ENCODE assay signal across 23 cellular contexts in the genomic region with DNA sequence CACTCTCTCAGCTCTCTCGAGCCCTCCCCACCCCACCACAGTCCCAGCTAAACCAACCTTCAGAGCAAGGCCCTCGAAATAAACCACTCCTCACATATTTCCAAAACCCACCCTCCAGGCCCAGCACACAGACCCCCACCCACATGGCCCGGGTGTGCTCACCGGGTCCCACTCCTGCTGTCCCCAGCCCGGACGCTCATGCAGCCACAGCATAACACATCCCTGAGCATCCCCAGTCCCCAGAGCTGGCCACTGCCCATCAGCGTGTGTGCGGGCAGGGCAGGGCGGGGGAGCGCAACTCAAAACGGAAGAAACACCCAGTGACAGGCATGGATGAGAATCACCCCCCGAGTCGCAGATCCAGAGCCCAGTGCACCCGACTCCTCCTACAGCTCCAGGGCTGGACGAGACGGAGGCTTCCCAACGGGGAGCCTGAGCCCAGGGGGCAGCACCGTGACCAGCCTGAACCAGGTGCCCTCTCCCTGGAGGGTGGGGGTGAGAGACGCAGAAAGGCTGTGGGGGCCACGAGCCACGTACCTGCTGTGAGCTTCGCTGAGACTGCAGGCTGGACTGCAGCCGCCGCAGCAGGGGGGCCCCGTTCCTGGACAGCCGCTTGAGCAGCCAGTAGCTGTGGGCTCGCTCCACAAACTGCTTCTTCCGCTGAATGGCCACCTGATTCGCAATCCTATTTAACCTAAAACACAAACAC. TPM values are rescaled to one million over a fixed set of nuclear protein-coding genes. Genes with fewer than 3 reads are reported as not detected.
DNase-seq lines count a peak whose midpoint lies in the region; ATAC-seq, FAIRE-seq and TF ChIP-seq lines count a peak whose summit lies in the region.
"Had no signal": no experiment of that assay in that cellular context is flagged by ENCODE, and none has a peak within 500 bp of the region (broad histone marks: within the 10 kb centered on the region; RNA-seq: fewer than 3 reads in every experiment).

No MANE protein-coding gene starts in this region.

- H2BK12ac ChIP-seq in trophoblast cell (ENCODE audit: low read length) = no peak overlapping the region

- BruUV-seq in K562 (replicated peaks; lab: Mats Ljungman, UMichigan) = no TSS peak

- no peak for TF ChIP-seq CTCF in K562 (IDR thresholded peaks at IDR 0.05 in 2 of 3, conservative IDR thresholded peaks at IDR 0.05 in 1 of 3; ENCODE audit: insufficient read depth in 2 of 3, low read depth in 1 of 3, low read length in 3 of 3)

- no peaks in the 10 kb centered on the region for H3K9me3 Mint-ChIP-seq in activated T-cell treated with anti-CD3 and anti-CD28 coated beads, Interleukin-2, amount 50 U/mL, for 72 hours
- H3K9me3 Mint-ChIP-seq in CD4-positive, alpha-beta memory T cell = peaks cover 0 to 1% (median 0%) of the 10 kb centered on the region in 8 donors
- H3K9me3 Mint-ChIP-seq: CD14-positive monocyte had no signal

- no peak overlapping the region for H4K8ac ChIP-seq in trophoblast cell (ENCODE audit: low read depth, low read length)

- H3K4me3 ChIP-seq in CD4-positive, alpha-beta memory T cell (ENCODE audit: low read length in 2 of 2) = no peak overlapping the region
- H3K4me3 ChIP-seq in K562 = no peak overlapping the region
- no peak overlapping the region for H3K4me3 ChIP-seq in trophoblast cell (ENCODE audit: low read depth, low read length)
- H3K4me3 ChIP-seq: ascending aorta had no signal

- TF ChIP-seq RAD21 in K562 (CRISPR knock-in tag; conservative IDR thresholded peaks at IDR 0.05 in 1 of 2, IDR thresholded peaks at IDR 0.05 in 1 of 2) = no peak

- WGBS in K562 (ENCODE audit: insufficient coverage, low coverage, missing lambda C conversion rate) = 91% methylated on average over 13 of the region's 29 CpGs
- WGBS in trophoblast cell (ENCODE audit: extremely low coverage, insufficient coverage, insufficient read length) = no CpG with 5 or more reads among the region's 29 CpGs

- H3K79me2 ChIP-seq in K562 (ENCODE audit: control insufficient read depth, insufficient read depth, low read length) (peaks cover 75% of the 10 kb centered on the region), trophoblast cell (ENCODE audit: control insufficient read depth, insufficient read depth, low read length, poor library complexity) (peaks cover 26% of the 10 kb centered on the region)

- H3K9me3 ChIP-seq in CD4-positive, alpha-beta memory T cell (ENCODE audit: control insufficient read depth in 1 of 2, low read length in 2 of 2) = no peaks in the 10 kb centered on the region
- H3K9me3 ChIP-seq in K562 (replicated peaks; ENCODE audit: control insufficient read depth, insufficient read depth, low read depth, low read length) (no peaks in the 10 kb centered on the region), trophoblast cell (ENCODE audit: insufficient read depth, low read depth, low read length) (peaks cover 2% of the 10 kb centered on the region)
- H3K9me3 ChIP-seq: ascending aorta had no signal

- no peak overlapping the region for H3K27ac ChIP-seq in CD4-positive, alpha-beta memory T cell (ENCODE audit: low read depth, low read length)
- H3K27ac ChIP-seq in K562 (ENCODE audit: extremely low read depth, low read depth, low read length) (no peak overlapping the region), trophoblast cell (ENCODE audit: low read depth, low read length) (no peak overlapping the region)
- H3K27ac ChIP-seq: ascending aorta, VCaP had no signal

- intact Hi-C loops in CD4-positive, alpha-beta memory T cell (cut with micrococcal nuclease) = no loop called here
- intact Hi-C loops in K562 (cut with micrococcal nuclease) = no loop called here

- no peak overlapping the region for H2BK5ac ChIP-seq in trophoblast cell (ENCODE audit: low read depth, low read length, poor library complexity)

- H3K27me3 ChIP-seq in CD4-positive, alpha-beta memory T cell (ENCODE audit: insufficient read depth, low read length) = no peaks in the 10 kb centered on the region
- H3K27me3 ChIP-seq in K562 (ENCODE audit: control insufficient read depth in 2 of 2, insufficient read depth in 2 of 2, low read length in 2 of 2) = no peaks in the 10 kb centered on the region
- no peaks in the 10 kb centered on the region for H3K27me3 ChIP-seq in trophoblast cell (ENCODE audit: insufficient read depth, low read length)
- H3K27me3 ChIP-seq: ascending aorta had no signal

- no peaks in the 10 kb centered on the region; the same call in 1 of the 2 replicates for H4K20me1 ChIP-seq in K562 (replicated peaks; ENCODE audit: control insufficient read depth, insufficient read depth, low read length)

- H3K4me1 Mint-ChIP-seq in activated T-cell treated with anti-CD3 and anti-CD28 coated beads, Interleukin-2, amount 50 U/mL, for 72 hours (ENCODE audit: low read depth) = peaks cover 37% of the 10 kb centered on the region
- H3K4me1 Mint-ChIP-seq in CD4-positive, alpha-beta memory T cell = peaks cover 41 to 84% (median 50%) of the 10 kb centered on the region in 4 donors

- H3K4ac ChIP-seq in trophoblast cell (ENCODE audit: low read depth, low read length) = peak overlapping the region; percentile 50

- no peak for TF ChIP-seq EP300 in K562 (IDR thresholded peaks at IDR 0.05; ENCODE audit: low read length)

- H3K36me3 ChIP-seq in CD4-positive, alpha-beta memory T cell (ENCODE audit: insufficient read depth, low read length) = peaks cover 31% of the 10 kb centered on the region
- H3K36me3 ChIP-seq in K562 (ENCODE audit: control insufficient read depth, insufficient read depth, low read length) (peaks cover 27% of the 10 kb centered on the region), trophoblast cell (ENCODE audit: control insufficient read depth in 1 of 2, insufficient read depth in 2 of 2, low read length in 2 of 2) (peaks cover 55% of the 10 kb centered on the region in 2 experiments)

- ATAC-seq in activated T-cell treated with anti-CD3 and anti-CD28 coated beads, Interleukin-2, amount 50 U/mL, for 72 hours (replicated peaks in 1 of 2) = no peak
- no peak for ATAC-seq in K562
- ATAC-seq: sciatic nerve had no signal

- in situ Hi-C loops in K562 (cut with MboI) = no loop called here

- H2AK5ac ChIP-seq in trophoblast cell (ENCODE audit: low read length) = no peak overlapping the region

- no peak for TF ChIP-seq POLR2A in K562 (conservative IDR thresholded peaks at IDR 0.05)
- TF ChIP-seq POLR2A in H54 (IDR thresholded peaks at IDR 0.05; ENCODE audit: low read depth, low read length) = no peak

- no peaks in the 10 kb centered on the region for H3K27me3 Mint-ChIP-seq in activated T-cell treated with anti-CD3 and anti-CD28 coated beads, Interleukin-2, amount 50 U/mL, for 72 hours (ENCODE audit: low read depth)
- no peaks in the 10 kb centered on the region for H3K27me3 Mint-ChIP-seq in CD4-positive, alpha-beta memory T cell
- H3K27me3 Mint-ChIP-seq: type B pancreatic cell had no signal

- H3K36me3 Mint-ChIP-seq in activated T-cell treated with anti-CD3 and anti-CD28 coated beads, Interleukin-2, amount 50 U/mL, for 72 hours (ENCODE audit: insufficient read depth in 2 of 2) = peaks cover 10 to 19% of the 10 kb centered on the region in 2 donors
- H3K36me3 Mint-ChIP-seq in CD4-positive, alpha-beta memory T cell = peaks cover 14 to 61% of the 10 kb centered on the region in 2 donors

- POLR2A ChIA-PET in CD4-positive, alpha-beta memory T cell (lab: Charles Lee; ENCODE audit: partially characterized antibody) = no interaction called here
- POLR2A ChIA-PET in K562 (lab: Yijun Ruan, JAX) = interaction anchor here (0.6 kb wide), 2 partner anchors 27 to 389 kb away, joined by 3 read pairs; no protein-coding TSS in a partner anchor

- H3K27ac Mint-ChIP-seq in activated T-cell treated with anti-CD3 and anti-CD28 coated beads, Interleukin-2, amount 50 U/mL, for 72 hours = peak overlapping the region; percentile 60
- peak overlapping the region in 4 of 7 donors; percentile 46 to 85 (median 72) for H3K27ac Mint-ChIP-seq in CD4-positive, alpha-beta memory T cell
- H3K27ac Mint-ChIP-seq: type B pancreatic cell had no signal

- DNase-seq in activated T-cell treated with anti-CD3 and anti-CD28 coated beads, Interleukin-2, amount 50 U/mL, for 72 hours = no peak
- DNase-seq in activated T-cell treated with anti-CD3 and anti-CD28 coated beads for 4 hours = no peak
- DNase-seq in CD4-positive, alpha-beta memory T cell = no peak
- no peak for DNase-seq in K562 (ENCODE audit: extremely low read depth in 1 of 4, low spot score in 3 of 4)
- no peak for DNase-seq in trophoblast cell
- DNase-seq in NCI-H82 (lab: John Stamatoyannopoulos, UW) = no peak
- no peak for DNase-seq in H54 (ENCODE audit: insufficient read length, low spot score)
- no peak for DNase-seq in SKM-1 treated with dmso at 0.1 percent for 144 hours (lab: John Stamatoyannopoulos, UW; ENCODE audit: unreplicated experiment)
- DNase-seq: central memory CD4-positive, alpha-beta T cell; dermis blood vessel endothelial cell; EL; Kasumi-1; midbrain; NCI-H1694 treated with DMSO at 0.1 percent for 48 hours; NCI-H69; RPMI8226 had no signal

- H4K12ac ChIP-seq in trophoblast cell (ENCODE audit: low read depth, low read length) = no peak overlapping the region

- H3K18ac ChIP-seq in trophoblast cell (ENCODE audit: low read length) = no peak overlapping the region

- no peak overlapping the region for H3K14ac ChIP-seq in trophoblast cell (ENCODE audit: low read length)

- H3K9me1 ChIP-seq in K562 (ENCODE audit: control insufficient read depth, insufficient read depth, low read length) = no peaks in the 10 kb centered on the region

- H4K91ac ChIP-seq in trophoblast cell (ENCODE audit: low read depth, low read length) = no peak overlapping the region

- H3K79me1 ChIP-seq in trophoblast cell (ENCODE audit: low read length) = no peaks in the 10 kb centered on the region

- H3K23ac ChIP-seq in trophoblast cell (ENCODE audit: low read length) = no peak overlapping the region

- CTCF ChIA-PET in CD4-positive, alpha-beta memory T cell (lab: Charles Lee; ENCODE audit: partially characterized antibody) = no interaction called here
- CTCF ChIA-PET in K562 (lab: Yijun Ruan, JAX; ENCODE audit: low intra/inter-chr PET ratio) = no interaction called here

- FAIRE-seq in K562 (lab: Jason Lieb, UNC) = no peak
- FAIRE-seq in H54 (lab: Jason Lieb, UNC) = no peak
- FAIRE-seq: GM12892, keratinocyte had no signal

- no peak overlapping the region for H2AFZ ChIP-seq in K562 (ENCODE audit: low read depth, low read length)
- H2AFZ ChIP-seq in trophoblast cell (ENCODE audit: insufficient read depth, low read length, poor library complexity) = no peak overlapping the region

- H2BK120ac ChIP-seq in trophoblast cell (ENCODE audit: insufficient read depth, low read length, poor library complexity) = no peak overlapping the region

- H3K4me1 ChIP-seq in CD4-positive, alpha-beta memory T cell (ENCODE audit: insufficient read depth, low read length) = peaks cover 59% of the 10 kb centered on the region
- peaks cover 25 to 48% of the 10 kb centered on the region in 2 experiments for H3K4me1 ChIP-seq in K562 (replicated peaks in 1 of 2; ENCODE audit: control insufficient read depth in 2 of 2, insufficient read depth in 2 of 2, low read length in 2 of 2)
- no peaks in the 10 kb centered on the region for H3K4me1 ChIP-seq in trophoblast cell (ENCODE audit: control insufficient read depth in 1 of 2, insufficient read depth in 2 of 2, low read length in 2 of 2)
- H3K4me1 ChIP-seq: ascending aorta had no signal

- H3K4me2 ChIP-seq in K562 (ENCODE audit: insufficient read depth, low read length) = no peak overlapping the region
- H3K4me2 ChIP-seq in trophoblast cell (ENCODE audit: low read length) = no peak overlapping the region

- no peak overlapping the region for H3K9ac ChIP-seq in K562 (ENCODE audit: insufficient read depth in 1 of 2, low read depth in 2 of 2, low read length in 2 of 2)
- H3K9ac ChIP-seq in trophoblast cell (ENCODE audit: low read length) = no peak overlapping the region

- no peak overlapping the region for H3K4me3 Mint-ChIP-seq in activated T-cell treated with anti-CD3 and anti-CD28 coated beads, Interleukin-2, amount 50 U/mL, for 72 hours
- peak overlapping the region in 1 of 8 donors; percentile 43 for H3K4me3 Mint-ChIP-seq in CD4-positive, alpha-beta memory T cell
- H3K4me3 Mint-ChIP-seq: CD14-positive monocyte, type B pancreatic cell had no signal

RNA-seq across cellular contexts. Expression of gene BRD1, which starts 23.9 kb away (rescaled TPM):
- total RNA-seq in activated T-cell treated with anti-CD3 and anti-CD28 coated beads, Interleukin-2, amount 50 U/mL, for 72 hours = 10 to 100 TPM; 42.3 to 43.4 TPM
- total RNA-seq in CD4-positive, alpha-beta memory T cell = 10 to 100 TPM; 84.0 to 88.1 TPM
- polyA plus RNA-seq in CD4-positive, alpha-beta memory T cell = 1 to 10 TPM in 1 of 2 donors, under 1 TPM in 1; 0.94 to 5.1 TPM
- 34.4 and 58.3 TPM in 2 replicates for total RNA-seq in K562 (2011; cell fraction: chromatin; rRNA removed; ENCODE audit: low replicate concordance)
- 28.7 and 34.9 TPM in 2 replicates for total RNA-seq in K562 (2011; cell fraction: nucleolus; rRNA removed)
- 20.9 and 28.2 TPM in 2 replicates for total RNA-seq in K562 (2011; cell fraction: nucleoplasm; rRNA removed)
- 10.4 and 12.2 TPM in 2 replicates for total RNA-seq in K562 (2014; rRNA removed)
- total RNA-seq in K562 (2014; rRNA removed; fragmentation: Illumina TruSeq; extraction: Trizol) = 5.3 and 7.4 TPM in 2 replicates
- total RNA-seq in K562 (2015; rRNA removed; fragmentation: Illumina TruSeq; extraction: Trizol) = 7.2 and 7.5 TPM in 2 replicates
- 14.1 and 17.6 TPM in 2 replicates for total RNA-seq in K562 (2021)
- polyA plus RNA-seq in K562 (2011; rRNA removed) = 2.4 and 2.5 TPM in 2 replicates
- 1.9 and 2.0 TPM in 2 replicates for polyA plus RNA-seq in K562 (2011; cell fraction: cytosol; rRNA removed)
- 11.7 and 17.8 TPM in 2 replicates for polyA plus RNA-seq in K562 (2011; cell fraction: nucleus; rRNA removed)
- polyA plus RNA-seq in K562 (2012) = 8.5 and 10.4 TPM in 2 replicates
- 5.5 and 8.7 TPM in 2 replicates for polyA plus RNA-seq in K562 (2014; fragmentation: Illumina TruSeq; extraction: Trizol)
- polyA plus RNA-seq in K562 (2014; fragmentation: Nextera tagmentation; extraction: Ambion mirVana) = under 1 TPM; 0.42 to 0.63 TPM
- 8.4 and 9.9 TPM in 2 replicates for polyA plus RNA-seq in K562 (2014; rRNA removed)
- 3.2 and 4.2 TPM in 2 replicates for polyA minus RNA-seq in K562 (2011; rRNA and poly(A)+ RNA removed)
- 5.6 and 8.6 TPM in 2 replicates for polyA minus RNA-seq in K562 (2011; cell fraction: cytosol; rRNA and poly(A)+ RNA removed)
- 10.8 and 11.2 TPM in 2 replicates for polyA minus RNA-seq in K562 (2011; cell fraction: nucleus; rRNA and poly(A)+ RNA removed)
- 18.7 and 19.7 TPM in 2 replicates for polyA plus RNA-seq in trophoblast cell (2013)

RNA-seq across cellular contexts. Expression of gene ZBED4, which starts 49.8 kb away (rescaled TPM):
- 10 to 100 TPM; 22.3 to 23.6 TPM for total RNA-seq in activated T-cell treated with anti-CD3 and anti-CD28 coated beads, Interleukin-2, amount 50 U/mL, for 72 hours
- 10 to 100 TPM; 17.7 to 18.6 TPM for total RNA-seq in CD4-positive, alpha-beta memory T cell
- 10 to 100 TPM in 1 of 2 donors, 1 to 10 TPM in 1; 6.7 to 10.0 TPM for polyA plus RNA-seq in CD4-positive, alpha-beta memory T cell
- total RNA-seq in K562 (2011; cell fraction: chromatin; rRNA removed; ENCODE audit: low replicate concordance) = 25.1 and 25.4 TPM in 2 replicates
- 15.5 and 19.3 TPM in 2 replicates for total RNA-seq in K562 (2011; cell fraction: nucleolus; rRNA removed)
- 18.1 and 18.4 TPM in 2 replicates for total RNA-seq in K562 (2011; cell fraction: nucleoplasm; rRNA removed)
- total RNA-seq in K562 (2014; rRNA removed) (8.1 and 11.0 TPM in 2 replicates), K562 (2014; rRNA removed; fragmentation: Illumina TruSeq; extraction: Trizol) (6.3 and 6.9 TPM in 2 replicates), K562 (2015; rRNA removed; fragmentation: Illumina TruSeq; extraction: Trizol) (7.3 and 7.4 TPM in 2 replicates), K562 (2021) (16.0 and 16.8 TPM in 2 replicates)
- polyA plus RNA-seq in K562 (2011; rRNA removed) (3.8 and 4.5 TPM in 2 replicates), K562 (2014; fragmentation: Illumina TruSeq; extraction: Trizol) (12.2 and 13.2 TPM in 2 replicates), K562 (2014; fragmentation: Nextera tagmentation; extraction: Ambion mirVana) (1 to 10 TPM; 1.5 to 1.6 TPM), K562 (2014; rRNA removed) (7.6 and 7.8 TPM in 2 replicates)
- polyA plus RNA-seq in K562 (2011; cell fraction: cytosol; rRNA removed) = 4.1 and 4.8 TPM in 2 replicates
- 6.6 and 7.8 TPM in 2 replicates for polyA plus RNA-seq in K562 (2011; cell fraction: nucleus; rRNA removed)
- polyA plus RNA-seq in K562 (2012) = 9.9 and 10.0 TPM in 2 replicates
- polyA minus RNA-seq in K562 (2011; rRNA and poly(A)+ RNA removed) = 5.3 and 6.0 TPM in 2 replicates
- polyA minus RNA-seq in K562 (2011; cell fraction: cytosol; rRNA and poly(A)+ RNA removed) = 10.0 and 11.0 TPM in 2 replicates
- 3.5 and 5.0 TPM in 2 replicates for polyA minus RNA-seq in K562 (2011; cell fraction: nucleus; rRNA and poly(A)+ RNA removed)
- 16.0 and 16.8 TPM in 2 replicates for polyA plus RNA-seq in trophoblast cell (2013)
